17 cellular contexts compared by ENCODE assay signal in the genomic region with DNA sequence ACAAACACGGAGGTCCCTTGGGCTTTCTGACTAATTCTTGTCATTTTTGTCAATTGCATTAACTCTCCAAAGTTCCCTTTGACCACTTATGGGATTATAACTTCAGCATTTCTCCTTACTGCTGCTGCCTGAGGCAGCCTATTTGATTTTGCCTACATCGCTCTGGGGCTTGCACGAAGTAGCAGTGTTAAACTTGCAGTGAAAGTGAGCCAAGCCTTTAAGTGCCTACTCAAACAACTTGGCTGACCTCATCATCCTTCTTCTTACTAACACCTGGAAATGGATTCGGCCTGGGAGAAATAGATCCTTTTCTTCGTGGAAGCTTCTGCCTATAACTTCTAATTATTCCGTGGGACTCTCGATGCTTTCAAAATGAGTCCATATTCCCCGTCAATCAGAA.
"Had no signal": no experiment of that assay in that cellular context is flagged by ENCODE, and none has a peak within 500 bp of the region (broad histone marks: within the 10 kb centered on the region; RNA-seq: fewer than 3 reads in every experiment).

No MANE protein-coding gene starts in this region.

- H3K27me3 ChIP-seq: esophagus squamous epithelium, foreskin keratinocyte, hepatocyte, spleen, testis, transverse colon had no signal

- H3K36me3 ChIP-seq: esophagus squamous epithelium, spleen, transverse colon had no signal

- H3K4me1 ChIP-seq: esophagus squamous epithelium, foreskin keratinocyte, spleen, testis, transverse colon had no signal

- DNase-seq: effector memory CD4-positive, alpha-beta T cell; esophagus squamous epithelium; kidney; left cardiac atrium; naive thymus-derived CD4-positive, alpha-beta T cell; nephron progenitor cell; spleen; stimulated activated CD4-positive, alpha-beta T cell treated with anti-CD3 and anti-CD28 coated beads, Interleukin-15, amount 100 ng/mL, for 24 hours; stimulated activated CD4-positive, alpha-beta T cell treated with anti-CD3 and anti-CD28 coated beads, Interleukin-1b, Interleukin-23, amount 100 ng/mL, for 48 hours; stimulated activated CD4-positive, alpha-beta T cell treated with anti-CD3 and anti-CD28 coated beads, Interleukin-4, amount 100 ng/mL, for 24 hours; stimulated activated naive CD8-positive, alpha-beta T cell treated with anti-CD3 and anti-CD28 coated beads, Interleukin-15, amount 100 ng/mL, for 72 hours; testis; transverse colon had no signal

- H3K9me3 ChIP-seq: esophagus squamous epithelium, spleen, testis, transverse colon had no signal

- H3K4me3 ChIP-seq: esophagus squamous epithelium, hepatocyte, spleen, testis, transverse colon had no signal

- FAIRE-seq: kidney had no signal

- H3K27ac ChIP-seq: esophagus squamous epithelium, foreskin keratinocyte, hepatocyte, spleen, testis, transverse colon had no signal

- ATAC-seq: foreskin keratinocyte; left cardiac atrium; naive thymus-derived CD4-positive, alpha-beta T cell; sciatic nerve; stimulated activated memory B cell treated with anti-CD40 and anti-IgM and Interleukin-4, amounts not matched to agents 10 μg/mL and 1 μg/mL and 100 μg/mL, for 72 hours; stimulated activated naive CD8-positive, alpha-beta T cell treated with anti-CD3 and anti-CD28 coated beads, Interleukin-15, amount 100 ng/mL, for 72 hours had no signal
